ENCODE assay signal across 8 cellular contexts in genomic region chr7:30173058-30173897, GRCh38. TPM values are rescaled to one million over a fixed set of nuclear protein-coding genes. Genes with fewer than 3 reads are reported as not detected.
DNase-seq lines count a peak whose midpoint lies in the region; ATAC-seq and TF ChIP-seq lines count a peak whose summit lies in the region.

No MANE protein-coding gene starts in this region.

- H3K9me3 ChIP-seq in Karpas-422 (ENCODE audit: low read length) (no peaks in the 10 kb centered on the region), ovary (no peaks in the 10 kb centered on the region)

- peaks cover 4% of the 10 kb centered on the region; the same call in 1 of the 2 replicates for H3K79me2 ChIP-seq in Karpas-422 (ENCODE audit: low read length)

- peak overlapping the region; percentile 52 for H3K4me2 ChIP-seq in Karpas-422 (ENCODE audit: low read depth, low read length, poor library complexity, severe bottlenecking)

- TF ChIP-seq POLR2A in ovary (IDR thresholded peaks at IDR 0.05): no peak

- 37 to 46% (median 45%) methylated on average over 13 of the region's 13 CpGs for WGBS in ovary, 3 donors

- ATAC-seq in GM19452 (IDR thresholded peaks at IDR 0.05; ENCODE audit: unreplicated experiment): no peak
- no peak for ATAC-seq in GM21619 (IDR thresholded peaks at IDR 0.05; ENCODE audit: unreplicated experiment)
- ATAC-seq in HG02678 (IDR thresholded peaks at IDR 0.05; ENCODE audit: unreplicated experiment): no peak

- H4K20me1 ChIP-seq in Karpas-422 (ENCODE audit: insufficient read depth, low read depth, low read length): no peaks in the 10 kb centered on the region

- H3K4me3 ChIP-seq in Karpas-422 (ENCODE audit: low read length) (no peak overlapping the region), ovary (no peak overlapping the region)

- H3K27me3 ChIP-seq in Karpas-422 (ENCODE audit: low read length) (no peaks in the 10 kb centered on the region), ovary (no peaks in the 10 kb centered on the region)

- no peak overlapping the region for H2AFZ ChIP-seq in Karpas-422 (ENCODE audit: low read length)

- DNase-seq in A172 (ENCODE audit: low spot score): peak; percentile 97
- DNase-seq in Karpas-422: peak; percentile 84
- DNase-seq in RWPE1 (ENCODE audit: low spot score): peak; percentile 93
- DNase-seq in fibroblast of gingiva (ENCODE audit: low read depth): peak; percentile 99
- peak in 3 of 5 donors; percentile 35 to 39 (median 35) for DNase-seq in ovary

- intact Hi-C loops in ovary (cut with DNase I): no loop called here

- peaks cover 91% of the 10 kb centered on the region for H3K4me1 ChIP-seq in Karpas-422 (ENCODE audit: low read length)
- H3K4me1 ChIP-seq in ovary (ENCODE audit: insufficient read depth): peaks cover 4% of the 10 kb centered on the region

- H3K9me2 ChIP-seq in Karpas-422 (replicated peaks; ENCODE audit: insufficient read depth, low read length): no peaks in the 10 kb centered on the region

- H3K9ac ChIP-seq in Karpas-422 (ENCODE audit: low read length): peak overlapping the region; percentile 58

- POLR2A ChIA-PET in RWPE1 (lab: Yijun Ruan, JAX; ENCODE audit: low non-redundant PET): no interaction called here

- H3K36me3 ChIP-seq in Karpas-422 (ENCODE audit: insufficient read depth, low read length) (no peaks in the 10 kb centered on the region), ovary (no peaks in the 10 kb centered on the region)

- peak; percentile 81 for TF ChIP-seq CTCF in RWPE1 (conservative IDR thresholded peaks at IDR 0.05; ENCODE audit: low read depth)
- TF ChIP-seq CTCF in ovary (IDR thresholded peaks at IDR 0.05): no peak

- CTCF ChIA-PET in RWPE1 (lab: Yijun Ruan, JAX): interaction anchor here (0.6 to 1.1 kb wide), 7 partner anchors 9 to 109 kb away, joined by 3 to 5 read pairs (median 3); partner anchors contain the start of gene MTURN

- TF ChIP-seq EP300 in ovary (IDR thresholded peaks at IDR 0.05): no peak

- peak overlapping the region; percentile 92 for H3K27ac ChIP-seq in Karpas-422 (ENCODE audit: low read length)
- H3K27ac ChIP-seq in RWPE1: peak overlapping the region; percentile 93
- H3K27ac ChIP-seq in ovary: no peak overlapping the region

RNA-seq across cellular contexts. Expression of gene MTURN, which starts 38.5 kb away (rescaled TPM):
- 8.6 and 10.9 TPM in 2 replicates for total RNA-seq in A172 (2014; rRNA removed; shearing (Covaris generic))
- total RNA-seq in Karpas-422 (2014; rRNA removed; shearing (Covaris generic); ENCODE audit: low replicate concordance): 80.2 and 89.4 TPM in 2 replicates
- 10 to 100 TPM; 14.7 to 65.1 (median 40.4) TPM for total RNA-seq in ovary
- 10 to 100 TPM; 29.8 to 45.3 TPM for polyA plus RNA-seq in ovary

Comparison
In these comparisons a context has a peak if more than half of its experiments do, and no peak if none do; other contexts are left out.
1. DNase-seq: peak in every context shown above with its lines; median percentile 99 in fibroblast of gingiva; 97 in A172; 93 in RWPE1; 84 in Karpas-422; 35 in ovary.
2. H3K27ac ChIP-seq: peak in Karpas-422 (single experiment) and RWPE1 (single experiment); none in ovary (0 of 2).